Comparison of ENCODE assay signal across 9 cellular contexts in genomic region chr10:28179490-28180099, GRCh38.
DNase-seq lines count a peak whose midpoint lies in the region; ATAC-seq and TF ChIP-seq lines count a peak whose summit lies in the region.
"Had no signal": no experiment of that assay in that cellular context is flagged by ENCODE, and none has a peak within 500 bp of the region (broad histone marks: within the 10 kb centered on the region; RNA-seq: fewer than 3 reads in every experiment).

No MANE protein-coding gene starts in this region.

- peaks cover 3% of the 10 kb centered on the region; the same call in 1 of the 2 replicates for H3K4me1 ChIP-seq in HEK293 (ENCODE audit: control insufficient read depth, insufficient read depth, low read length)
- H3K4me1 ChIP-seq in cardiac muscle cell (ENCODE audit: low read depth) = peaks cover 3% of the 10 kb centered on the region

- H3K9me3 Mint-ChIP-seq in activated naive CD4-positive, alpha-beta T cell treated with anti-CD3 and anti-CD28 coated beads, Interleukin-2, amount 50 U/mL, for 72 hours = no peaks in the 10 kb centered on the region
- H3K9me3 Mint-ChIP-seq: memory B cell had no signal

- CTCF ChIA-PET in HEK293 (lab: Yijun Ruan, JAX) = interaction anchor here (0.5 to 1.9 kb wide), 9 partner anchors 9 to 382 kb away, joined by 3 to 7 read pairs (median 3); no protein-coding TSS in a partner anchor

- no peaks in the 10 kb centered on the region for H3K36me3 ChIP-seq in HEK293 (ENCODE audit: control insufficient read depth in 2 of 2, insufficient read depth in 1 of 2, low read length in 2 of 2)
- H3K36me3 ChIP-seq in cardiac muscle cell = no peaks in the 10 kb centered on the region

- H3K27me3 ChIP-seq in cardiac muscle cell = no peaks in the 10 kb centered on the region

- no peak overlapping the region for H3K27ac ChIP-seq in HEK293 (ENCODE audit: extremely low read depth, low read depth, low read length)
- no peak overlapping the region for H3K27ac ChIP-seq in cardiac muscle cell

- ATAC-seq in activated naive CD4-positive, alpha-beta T cell treated with anti-CD3 and anti-CD28 coated beads, Interleukin-2, amount 50 U/mL, for 72 hours = peak; percentile 44 to 46
- no peak for ATAC-seq in HG02642 (IDR thresholded peaks at IDR 0.05; ENCODE audit: poor library complexity, unreplicated experiment)

- H3K4me3 ChIP-seq in HEK293 (ENCODE audit: low read depth, low read length) = no peak overlapping the region
- H3K4me3 ChIP-seq in cardiac muscle cell = no peak overlapping the region

- TF ChIP-seq CTCF in HEK293 (tag by site-specific recombination; IDR thresholded peaks at IDR 0.05) = no peak
- peak; percentile 63 for TF ChIP-seq CTCF in cardiac muscle cell (IDR thresholded peaks at IDR 0.05; ENCODE audit: low read depth, low read length)

- H3K36me3 Mint-ChIP-seq in activated naive CD4-positive, alpha-beta T cell treated with anti-CD3 and anti-CD28 coated beads, Interleukin-2, amount 50 U/mL, for 72 hours = no peaks in the 10 kb centered on the region
- H3K36me3 Mint-ChIP-seq: memory B cell had no signal

- peak; percentile 37 for DNase-seq in stimulated activated CD4-positive, alpha-beta T cell treated with anti-CD3 and anti-CD28 coated beads, Interleukin-15, amount 100 ng/mL, for 24 hours
- no peak for DNase-seq in stimulated activated CD4-positive, alpha-beta T cell treated with anti-CD3 and anti-CD28 coated beads, Interleukin-4, amount 100 ng/mL, for 1 hour
- DNase-seq in NCI-H460 (ENCODE audit: extremely low read depth, low read depth) (peak; percentile 50), cardiac muscle cell (ENCODE audit: low read depth in 1 of 2, low spot score in 1 of 2) (peak; percentile 59 to 76), pulmonary artery endothelial cell (ENCODE audit: low read depth, low spot score) (peak; percentile 26)
- peak in 1 of 2 donors; percentile 53 for DNase-seq in activated naive CD4-positive, alpha-beta T cell treated with anti-CD3 and anti-CD28 coated beads, Interleukin-2, amount 50 U/mL, for 72 hours (ENCODE audit: low spot score in 2 of 2)

- no peaks in the 10 kb centered on the region for H3K9me3 ChIP-seq in HEK293 (ENCODE audit: control insufficient read depth, insufficient read depth, low read depth, low read length)
- H3K9me3 ChIP-seq in cardiac muscle cell (ENCODE audit: low read depth) = no peaks in the 10 kb centered on the region

- POLR2A ChIA-PET in HEK293 (lab: Yijun Ruan, JAX) = interaction anchor here (0.6 kb wide), 1 partner anchor 1025 kb away, joined by 3 read pairs; the partner anchor contains the start of gene YME1L1

- H3K27ac Mint-ChIP-seq in activated naive CD4-positive, alpha-beta T cell treated with anti-CD3 and anti-CD28 coated beads, Interleukin-2, amount 50 U/mL, for 72 hours = peak overlapping the region in 1 of 2 donors; percentile 93
- H3K27ac Mint-ChIP-seq: memory B cell had no signal

TF ChIP-seq in HEK293, 187 proteins besides CTCF, POLR2A, EP300 and RAD21:
- no peak for TF ChIP-seq ZNF843 (tag by site-specific recombination; IDR thresholded peaks at IDR 0.05)
- 0 out of 2 replicates have a peak, but pooled peaks have one; percentile 29 for TF ChIP-seq ZNF660 (tag by site-specific recombination; IDR thresholded peaks at IDR 0.05)
- TF ChIP-seq FEZF1 (tag by site-specific recombination; IDR thresholded peaks at IDR 0.05) = no peak
- TF ChIP-seq ZNF433 (tag by site-specific recombination; IDR thresholded peaks at IDR 0.05; ENCODE audit: low read depth) = no peak
- peak; percentile 64 for TF ChIP-seq ZNF654 (tag by site-specific recombination; IDR thresholded peaks at IDR 0.05; ENCODE audit: low read depth)
- TF ChIP-seq ZNF629 (tag by site-specific recombination; IDR thresholded peaks at IDR 0.05) = no peak
- no peak for TF ChIP-seq ZNF501 (tag by site-specific recombination; IDR thresholded peaks at IDR 0.05)
- no peak for TF ChIP-seq HOXC10 (CRISPR knock-in tag; IDR thresholded peaks at IDR 0.05)
